ENCODE assay signal across 2 cellular contexts in the genomic region with DNA sequence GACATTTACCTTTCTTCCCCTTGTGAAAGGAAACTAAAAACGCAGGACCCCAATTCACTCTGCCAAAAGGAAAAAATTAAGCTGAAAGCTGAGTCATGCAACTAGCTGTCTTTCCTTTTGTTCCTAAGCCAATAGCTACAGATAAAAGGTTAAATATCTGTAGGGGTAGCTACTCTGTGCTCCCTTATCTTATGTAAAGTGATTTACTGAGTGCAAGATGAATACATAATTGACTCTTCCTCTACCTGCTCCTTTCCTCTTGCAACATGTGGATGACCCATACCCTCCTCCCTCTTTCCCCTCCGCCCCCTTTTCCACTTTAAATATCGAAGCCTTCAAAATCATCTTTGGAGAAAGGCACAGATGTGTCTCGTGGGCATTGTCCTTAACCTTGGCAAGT.
TF ChIP-seq lines count a peak whose summit lies in the region.

No MANE protein-coding gene starts in this region.

TF ChIP-seq in HCT116, 20 proteins besides CTCF, POLR2A, EP300 and RAD21:
- TF ChIP-seq JUND (IDR thresholded peaks at IDR 0.05) (no peak), EZH2 (IDR thresholded peaks at IDR 0.05) (no peak), SIN3A (IDR thresholded peaks at IDR 0.05; ENCODE audit: low read depth) (no peak), CBX3 (IDR thresholded peaks at IDR 0.05; ENCODE audit: low read depth) (no peak), ZFX (IDR thresholded peaks at IDR 0.05) (no peak), CEBPB (IDR thresholded peaks at IDR 0.05; ENCODE audit: low read depth) (no peak), POLR2AphosphoS5 (IDR thresholded peaks at IDR 0.05; ENCODE audit: low read depth, low read length) (no peak), TCF7L2 (IDR thresholded peaks at IDR 0.05; ENCODE audit: borderline replicate concordance, extremely low read depth, insufficient read depth, insufficient read length) (no peak), YY1 (IDR thresholded peaks at IDR 0.05; ENCODE audit: extremely low read depth, insufficient replicate concordance, low read depth, low read length) (no peak), EGR1 (IDR thresholded peaks at IDR 0.05; ENCODE audit: low read depth) (no peak)
- TF ChIP-seq, protein P1, sequence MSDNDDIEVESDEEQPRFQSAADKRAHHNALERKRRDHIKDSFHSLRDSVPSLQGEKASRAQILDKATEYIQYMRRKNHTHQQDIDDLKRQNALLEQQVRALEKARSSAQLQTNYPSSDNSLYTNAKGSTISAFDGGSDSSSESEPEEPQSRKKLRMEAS (IDR thresholded peaks at IDR 0.05) = no peak
TF ChIP-seq in HCT116: peak in this region for 0.

TF ChIP-seq in H1, 55 proteins besides CTCF, POLR2A, EP300 and RAD21:
- TF ChIP-seq, protein P2, sequence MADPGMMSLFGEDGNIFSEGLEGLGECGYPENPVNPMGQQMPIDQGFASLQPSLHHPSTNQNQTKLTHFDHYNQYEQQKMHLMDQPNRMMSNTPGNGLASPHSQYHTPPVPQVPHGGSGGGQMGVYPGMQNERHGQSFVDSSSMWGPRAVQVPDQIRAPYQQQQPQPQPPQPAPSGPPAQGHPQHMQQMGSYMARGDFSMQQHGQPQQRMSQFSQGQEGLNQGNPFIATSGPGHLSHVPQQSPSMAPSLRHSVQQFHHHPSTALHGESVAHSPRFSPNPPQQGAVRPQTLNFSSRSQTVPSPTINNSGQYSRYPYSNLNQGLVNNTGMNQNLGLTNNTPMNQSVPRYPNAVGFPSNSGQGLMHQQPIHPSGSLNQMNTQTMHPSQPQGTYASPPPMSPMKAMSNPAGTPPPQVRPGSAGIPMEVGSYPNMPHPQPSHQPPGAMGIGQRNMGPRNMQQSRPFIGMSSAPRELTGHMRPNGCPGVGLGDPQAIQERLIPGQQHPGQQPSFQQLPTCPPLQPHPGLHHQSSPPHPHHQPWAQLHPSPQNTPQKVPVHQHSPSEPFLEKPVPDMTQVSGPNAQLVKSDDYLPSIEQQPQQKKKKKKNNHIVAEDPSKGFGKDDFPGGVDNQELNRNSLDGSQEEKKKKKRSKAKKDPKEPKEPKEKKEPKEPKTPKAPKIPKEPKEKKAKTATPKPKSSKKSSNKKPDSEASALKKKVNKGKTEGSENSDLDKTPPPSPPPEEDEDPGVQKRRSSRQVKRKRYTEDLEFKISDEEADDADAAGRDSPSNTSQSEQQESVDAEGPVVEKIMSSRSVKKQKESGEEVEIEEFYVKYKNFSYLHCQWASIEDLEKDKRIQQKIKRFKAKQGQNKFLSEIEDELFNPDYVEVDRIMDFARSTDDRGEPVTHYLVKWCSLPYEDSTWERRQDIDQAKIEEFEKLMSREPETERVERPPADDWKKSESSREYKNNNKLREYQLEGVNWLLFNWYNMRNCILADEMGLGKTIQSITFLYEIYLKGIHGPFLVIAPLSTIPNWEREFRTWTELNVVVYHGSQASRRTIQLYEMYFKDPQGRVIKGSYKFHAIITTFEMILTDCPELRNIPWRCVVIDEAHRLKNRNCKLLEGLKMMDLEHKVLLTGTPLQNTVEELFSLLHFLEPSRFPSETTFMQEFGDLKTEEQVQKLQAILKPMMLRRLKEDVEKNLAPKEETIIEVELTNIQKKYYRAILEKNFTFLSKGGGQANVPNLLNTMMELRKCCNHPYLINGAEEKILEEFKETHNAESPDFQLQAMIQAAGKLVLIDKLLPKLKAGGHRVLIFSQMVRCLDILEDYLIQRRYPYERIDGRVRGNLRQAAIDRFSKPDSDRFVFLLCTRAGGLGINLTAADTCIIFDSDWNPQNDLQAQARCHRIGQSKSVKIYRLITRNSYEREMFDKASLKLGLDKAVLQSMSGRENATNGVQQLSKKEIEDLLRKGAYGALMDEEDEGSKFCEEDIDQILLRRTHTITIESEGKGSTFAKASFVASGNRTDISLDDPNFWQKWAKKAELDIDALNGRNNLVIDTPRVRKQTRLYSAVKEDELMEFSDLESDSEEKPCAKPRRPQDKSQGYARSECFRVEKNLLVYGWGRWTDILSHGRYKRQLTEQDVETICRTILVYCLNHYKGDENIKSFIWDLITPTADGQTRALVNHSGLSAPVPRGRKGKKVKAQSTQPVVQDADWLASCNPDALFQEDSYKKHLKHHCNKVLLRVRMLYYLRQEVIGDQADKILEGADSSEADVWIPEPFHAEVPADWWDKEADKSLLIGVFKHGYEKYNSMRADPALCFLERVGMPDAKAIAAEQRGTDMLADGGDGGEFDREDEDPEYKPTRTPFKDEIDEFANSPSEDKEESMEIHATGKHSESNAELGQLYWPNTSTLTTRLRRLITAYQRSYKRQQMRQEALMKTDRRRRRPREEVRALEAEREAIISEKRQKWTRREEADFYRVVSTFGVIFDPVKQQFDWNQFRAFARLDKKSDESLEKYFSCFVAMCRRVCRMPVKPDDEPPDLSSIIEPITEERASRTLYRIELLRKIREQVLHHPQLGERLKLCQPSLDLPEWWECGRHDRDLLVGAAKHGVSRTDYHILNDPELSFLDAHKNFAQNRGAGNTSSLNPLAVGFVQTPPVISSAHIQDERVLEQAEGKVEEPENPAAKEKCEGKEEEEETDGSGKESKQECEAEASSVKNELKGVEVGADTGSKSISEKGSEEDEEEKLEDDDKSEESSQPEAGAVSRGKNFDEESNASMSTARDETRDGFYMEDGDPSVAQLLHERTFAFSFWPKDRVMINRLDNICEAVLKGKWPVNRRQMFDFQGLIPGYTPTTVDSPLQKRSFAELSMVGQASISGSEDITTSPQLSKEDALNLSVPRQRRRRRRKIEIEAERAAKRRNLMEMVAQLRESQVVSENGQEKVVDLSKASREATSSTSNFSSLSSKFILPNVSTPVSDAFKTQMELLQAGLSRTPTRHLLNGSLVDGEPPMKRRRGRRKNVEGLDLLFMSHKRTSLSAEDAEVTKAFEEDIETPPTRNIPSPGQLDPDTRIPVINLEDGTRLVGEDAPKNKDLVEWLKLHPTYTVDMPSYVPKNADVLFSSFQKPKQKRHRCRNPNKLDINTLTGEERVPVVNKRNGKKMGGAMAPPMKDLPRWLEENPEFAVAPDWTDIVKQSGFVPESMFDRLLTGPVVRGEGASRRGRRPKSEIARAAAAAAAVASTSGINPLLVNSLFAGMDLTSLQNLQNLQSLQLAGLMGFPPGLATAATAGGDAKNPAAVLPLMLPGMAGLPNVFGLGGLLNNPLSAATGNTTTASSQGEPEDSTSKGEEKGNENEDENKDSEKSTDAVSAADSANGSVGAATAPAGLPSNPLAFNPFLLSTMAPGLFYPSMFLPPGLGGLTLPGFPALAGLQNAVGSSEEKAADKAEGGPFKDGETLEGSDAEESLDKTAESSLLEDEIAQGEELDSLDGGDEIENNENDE (IDR thresholded peaks at IDR 0.05; ENCODE audit: insufficient replicate concordance, low read length) = no peak
- no peak for TF ChIP-seq JUND (IDR thresholded peaks at IDR 0.05; ENCODE audit: low read length)
- TF ChIP-seq PHF8 (conservative IDR thresholded peaks at IDR 0.05; ENCODE audit: low read depth, low read length) = no peak
- no peak for TF ChIP-seq JUN (IDR thresholded peaks at IDR 0.05; ENCODE audit: low read depth, low read length)
- no peak for TF ChIP-seq SIX5 (IDR thresholded peaks at IDR 0.05; ENCODE audit: low read depth, low read length)
